22 cellular contexts compared by ENCODE assay signal in the genomic region with DNA sequence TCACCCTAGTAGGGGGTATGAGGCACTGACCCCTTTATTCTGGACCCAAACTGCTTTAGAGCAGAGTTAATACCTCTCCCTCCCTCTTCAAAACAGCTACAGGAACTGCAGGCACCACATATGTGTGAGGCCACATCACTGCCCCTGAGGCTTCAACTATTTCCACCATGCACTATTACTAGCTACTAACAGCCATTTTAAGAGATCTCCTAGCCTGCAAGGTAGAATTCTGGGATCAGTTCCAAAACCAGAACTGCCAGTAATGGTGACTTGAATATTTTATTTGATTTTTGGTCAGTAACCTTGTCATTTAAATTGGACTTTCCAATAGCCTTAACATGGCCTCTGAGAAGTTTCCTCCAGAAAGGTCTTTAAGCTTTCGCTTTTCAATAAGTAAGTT. TPM values are rescaled to one million over a fixed set of nuclear protein-coding genes. Genes with fewer than 3 reads are reported as not detected.
A peak's percentile ranks its signal among the peaks of the same experiment; 100 is the strongest.
DNase-seq lines count a peak whose midpoint lies in the region; TF ChIP-seq lines count a peak whose summit lies in the region.
"Had no signal": no experiment of that assay in that cellular context is flagged by ENCODE, and none has a peak within 500 bp of the region (broad histone marks: within the 10 kb centered on the region; RNA-seq: fewer than 3 reads in every experiment).

No MANE protein-coding gene starts in this region.

- BruUV-seq in OCI-LY7 (replicated peaks; lab: Mats Ljungman, UMichigan): no TSS peak

- H3K4me2 ChIP-seq in OCI-LY7 (ENCODE audit: low read length): no peak overlapping the region

- POLR2A ChIA-PET in OCI-LY7 (lab: Charles Lee): interaction anchor here (0.7 to 1.4 kb wide), 4 partner anchors 10 to 276 kb away, joined by 3 to 7 read pairs (median 4); no protein-coding TSS in a partner anchor

- TF ChIP-seq POLR2A in erythroblast (IDR thresholded peaks at IDR 0.05; ENCODE audit: low read length) (no peak), breast epithelium (IDR thresholded peaks at IDR 0.05) (no peak)

- no peaks in the 10 kb centered on the region for H3K9me2 ChIP-seq in OCI-LY7 (ENCODE audit: insufficient read depth, low read length)

- CTCF ChIA-PET in OCI-LY7 (lab: Charles Lee; ENCODE audit: unreplicated experiment): interaction anchor here (0.6 kb wide), 1 partner anchor 32 kb away, joined by 3 read pairs; no protein-coding TSS in a partner anchor

- no peaks in the 10 kb centered on the region for H4K20me1 ChIP-seq in OCI-LY7 (ENCODE audit: insufficient read depth, low read length)

- H3K27ac ChIP-seq in breast epithelium (no peak overlapping the region), OCI-LY7 (ENCODE audit: low read depth, low read length, poor library complexity, severe bottlenecking) (no peak overlapping the region)

- no peak overlapping the region for H2AFZ ChIP-seq in OCI-LY7 (ENCODE audit: low read length)

- H3K4me1 ChIP-seq in breast epithelium (no peaks in the 10 kb centered on the region), OCI-LY7 (ENCODE audit: insufficient read depth, low read length, poor library complexity, severe bottlenecking) (no peaks in the 10 kb centered on the region)

- H3K4me3 ChIP-seq in breast epithelium (no peak overlapping the region), OCI-LY7 (ENCODE audit: low read depth, low read length, poor library complexity, severe bottlenecking) (no peak overlapping the region)
- H3K4me3 ChIP-seq: HAP-1, MG63 had no signal

- no peaks in the 10 kb centered on the region for H3K9me3 ChIP-seq in breast epithelium
- H3K9me3 ChIP-seq in OCI-LY7 (ENCODE audit: low read length): no peaks in the 10 kb centered on the region
- H3K9me3 ChIP-seq: HAP-1, MG63 had no signal

- H3K36me3 ChIP-seq in breast epithelium (no peaks in the 10 kb centered on the region), OCI-LY7 (ENCODE audit: insufficient read depth, low read length) (peaks cover 4% of the 10 kb centered on the region; the same call in 1 of the 2 replicates)
- H3K36me3 ChIP-seq: HAP-1, MG63 had no signal

- intact Hi-C loops in breast epithelium (cut with DNase I; ENCODE audit: low total_unique reads) (no loop called here), OCI-LY7 (cut with micrococcal nuclease; ENCODE audit: unreplicated experiment) (no loop called here)

- DNase-seq in NCI-H82 (lab: John Stamatoyannopoulos, UW) (peak; percentile 32), NCI-H82 treated with DMSO at 0.1 percent for 48 hours (lab: John Stamatoyannopoulos, UW; ENCODE audit: unreplicated experiment) (no peak), M059J (ENCODE audit: low read depth) (peak; percentile 77), erythroblast (lab: John Stamatoyannopoulos, UW) (peak; percentile 11 to 53), breast epithelium (ENCODE audit: low spot score in 2 of 2) (no peak), retina (no peak), OCI-LY7 (ENCODE audit: low spot score) (no peak)
- DNase-seq: AML-193; C1 segment of cervical spinal cord; Calu3; CD8-positive, alpha-beta T cell; EL; Karpas-422; MG63; NCI-H1436; NCI-H1930; NCI-H226; NCI-H510A treated with DMSO at 0.1 percent for 48 hours; NCI-H748 treated with DMSO at 0.1 percent for 48 hours; RPMI8226; SHP77 had no signal

- H3K79me2 ChIP-seq in OCI-LY7 (ENCODE audit: insufficient read depth, low read depth, low read length): no peaks in the 10 kb centered on the region

- H3K27me3 ChIP-seq in breast epithelium: no peaks in the 10 kb centered on the region
- H3K27me3 ChIP-seq: MG63 had no signal

- TF ChIP-seq CTCF in breast epithelium (IDR thresholded peaks at IDR 0.05): no peak
- TF ChIP-seq CTCF in OCI-LY7 (conservative IDR thresholded peaks at IDR 0.05; ENCODE audit: low read length): no peak

RNA-seq across cellular contexts. Expression of a gene that starts 55.3 kb away (rescaled TPM):
- total RNA-seq in M059J (2014; rRNA removed; shearing (Covaris generic)): 1.1 and 2.3 TPM in 2 replicates
- total RNA-seq in breast epithelium (1 to 10 TPM; 3.4 to 5.9 (median 5.2) TPM), OCI-LY7 (2022) (7.9 and 8.5 TPM in 2 replicates)
- 3.1 and 4.4 TPM in 2 replicates for total RNA-seq in OCI-LY7 (2014; rRNA removed; shearing (Covaris generic))

Comparison
In these comparisons a context has a peak if more than half of its experiments do, and no peak if none do; other contexts are left out.
1. DNase-seq: peak in NCI-H82 (single experiment), M059J (single experiment) and erythroblast (2 of 2); none in NCI-H82 treated with DMSO at 0.1 percent for 48 hours (single experiment), breast epithelium (0 of 2), retina (single experiment) and OCI-LY7 (single experiment).